ENCODE assay signal across 8 cellular contexts in the genomic region with DNA sequence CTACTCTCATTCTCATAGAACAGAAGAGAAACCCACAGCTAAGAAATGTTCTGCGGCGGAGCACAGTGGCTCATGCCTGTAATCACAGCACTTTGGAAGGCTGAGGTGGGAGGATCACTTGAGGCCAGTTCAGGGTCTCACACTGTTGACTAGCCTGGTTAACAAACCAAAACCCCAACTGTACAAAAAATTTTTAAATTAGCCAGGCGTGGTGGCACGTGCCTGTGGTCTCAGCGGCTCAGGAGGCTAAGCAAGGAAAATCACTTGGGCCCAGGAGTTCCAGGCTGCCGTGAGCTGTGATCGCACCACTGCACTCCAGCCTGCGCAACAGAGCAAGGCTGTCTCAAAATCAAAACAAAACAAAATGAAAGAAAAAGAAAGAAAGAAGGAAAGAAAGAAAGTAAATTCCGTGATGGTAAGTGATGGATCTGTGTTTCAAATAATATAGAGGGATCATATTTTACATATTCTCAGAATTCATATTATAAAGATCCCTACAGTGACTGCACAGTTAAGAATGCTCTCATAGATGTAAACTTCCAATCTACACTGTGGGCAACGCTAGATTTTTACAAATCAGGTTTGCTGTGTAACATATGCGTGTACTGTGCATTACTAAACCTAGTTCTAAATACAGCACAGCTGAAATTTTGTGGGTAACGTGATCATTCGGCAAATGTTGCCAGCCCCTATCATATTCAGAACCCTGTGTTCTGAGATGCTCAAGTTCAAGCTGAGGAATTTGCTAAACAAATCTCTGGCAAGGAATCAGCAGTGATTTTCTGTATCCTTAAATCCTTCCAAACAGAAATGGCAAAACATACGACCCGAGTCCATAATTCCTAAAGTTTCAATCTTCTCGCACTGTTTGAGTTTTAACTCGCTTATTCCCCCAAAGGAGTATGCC. TPM values are rescaled to one million over a fixed set of nuclear protein-coding genes. Genes with fewer than 3 reads are reported as not detected.
DNase-seq lines count a peak whose midpoint lies in the region; ATAC-seq and TF ChIP-seq lines count a peak whose summit lies in the region.

No MANE protein-coding gene starts in this region.

- H3K9me3 Mint-ChIP-seq in T-cell, result no peaks in the 10 kb centered on the region
- H3K9me3 Mint-ChIP-seq in stimulated activated effector memory CD8-positive, alpha-beta T cell treated with anti-CD3 and anti-CD28 coated beads, Interleukin-12 subunit alpha, Interleukin-12 subunit beta, amount 100 ng/mL, for 72 hours, result no peaks in the 10 kb centered on the region

- H3K27me3 ChIP-seq in heart right ventricle, result no peaks in the 10 kb centered on the region
- no peaks in the 10 kb centered on the region for H3K27me3 ChIP-seq in left ventricle myocardium inferior (ENCODE audit: low read depth)

- H3K4me1 ChIP-seq in heart right ventricle (peaks cover 0 to 47% (median 29%) of the 10 kb centered on the region in 9 donors), left ventricle myocardium inferior (peaks cover 49% of the 10 kb centered on the region)

- ATAC-seq in heart right ventricle (peak in 1 of 8 donors; percentile 52), T-cell (replicated peaks in 1 of 4) (no peak)
- ATAC-seq in stimulated activated effector memory CD8-positive, alpha-beta T cell treated with anti-CD3 and anti-CD28 coated beads, Interleukin-12 subunit alpha, Interleukin-12 subunit beta, amount 100 ng/mL, for 72 hours, result no peak

- peaks cover 5 to 10% of the 10 kb centered on the region in 2 donors for H3K27me3 Mint-ChIP-seq in T-cell

- peak overlapping the region; percentile 23 to 97 (median 89) for H3K4me3 ChIP-seq in heart right ventricle
- peak overlapping the region; percentile 98 for H3K4me3 ChIP-seq in left ventricle myocardium inferior

- no peak for DNase-seq in heart right ventricle
- DNase-seq in cardiac septum (ENCODE audit: low spot score), result no peak
- no peak for DNase-seq in T-cell
- DNase-seq in left ventricle myocardium inferior, result no peak
- no peak for DNase-seq in stimulated activated effector memory CD8-positive, alpha-beta T cell treated with anti-CD3 and anti-CD28 coated beads, Interleukin-12 subunit alpha, Interleukin-12 subunit beta, amount 100 ng/mL, for 72 hours (ENCODE audit: low spot score in 2 of 2)
- no peak for DNase-seq in NCI-H2171 treated with DMSO at 0.1 percent for 48 hours (lab: John Stamatoyannopoulos, UW)
- DNase-seq in NCI-H1048 (lab: John Stamatoyannopoulos, UW), result no peak
- no peak for DNase-seq in HPDE6-E6E7 (ENCODE audit: extremely low spot score)

- H3K27ac ChIP-seq in heart right ventricle (peak overlapping the region; percentile 70 to 88 (median 78)), left ventricle myocardium inferior (replicated peaks) (peak overlapping the region; percentile 88)

- H3K36me3 ChIP-seq in heart right ventricle (peaks cover 0 to 8% (median 0%) of the 10 kb centered on the region in 9 donors), left ventricle myocardium inferior (no peaks in the 10 kb centered on the region)

- intact Hi-C loops in heart right ventricle (cut with DNase I), result loop anchor here in 1 of 10 donors (5.0 to 10.0 kb wide), 2 partner anchors 46 to 83 kb away; no protein-coding TSS in a partner anchor
- intact Hi-C loops in cardiac septum (cut with DNase I), result loop anchor here (5.0 kb wide), 1 partner anchor 46 kb away; no protein-coding TSS in a partner anchor
- intact Hi-C loops in left ventricle myocardium inferior (cut with micrococcal nuclease), result no loop called here

- H3K36me3 Mint-ChIP-seq in T-cell, result no peaks in the 10 kb centered on the region
- peaks cover 19% of the 10 kb centered on the region for H3K36me3 Mint-ChIP-seq in stimulated activated effector memory CD8-positive, alpha-beta T cell treated with anti-CD3 and anti-CD28 coated beads, Interleukin-12 subunit alpha, Interleukin-12 subunit beta, amount 100 ng/mL, for 72 hours

- H3K4me1 Mint-ChIP-seq in T-cell, result peaks cover 45 to 53% (median 53%) of the 10 kb centered on the region in 3 donors
- H3K4me1 Mint-ChIP-seq in stimulated activated effector memory CD8-positive, alpha-beta T cell treated with anti-CD3 and anti-CD28 coated beads, Interleukin-12 subunit alpha, Interleukin-12 subunit beta, amount 100 ng/mL, for 72 hours, result peaks cover 43% of the 10 kb centered on the region

- CTCF ChIA-PET in T-cell (lab: Charles Lee), result interaction anchor here in 1 of 2 donors (1.0 kb wide), 1 partner anchor 15 kb away, joined by 4 read pairs; no protein-coding TSS in a partner anchor

- H3K9me3 ChIP-seq in heart right ventricle (no peaks in the 10 kb centered on the region), left ventricle myocardium inferior (replicated peaks) (no peaks in the 10 kb centered on the region)

- 72 to 76% methylated on average over 17 of the region's 17 CpGs for WGBS in heart right ventricle, 2 donors

- peak overlapping the region; percentile 87 to 88 for H3K27ac Mint-ChIP-seq in T-cell
- peak overlapping the region; percentile 92 for H3K27ac Mint-ChIP-seq in stimulated activated effector memory CD8-positive, alpha-beta T cell treated with anti-CD3 and anti-CD28 coated beads, Interleukin-12 subunit alpha, Interleukin-12 subunit beta, amount 100 ng/mL, for 72 hours

- TF ChIP-seq CTCF in heart right ventricle (IDR thresholded peaks at IDR 0.05) (no peak), left ventricle myocardium inferior (IDR thresholded peaks at IDR 0.05; ENCODE audit: borderline replicate concordance) (no peak)

- peak overlapping the region; percentile 86 to 92 (median 90) for H3K4me3 Mint-ChIP-seq in T-cell
- H3K4me3 Mint-ChIP-seq in stimulated activated effector memory CD8-positive, alpha-beta T cell treated with anti-CD3 and anti-CD28 coated beads, Interleukin-12 subunit alpha, Interleukin-12 subunit beta, amount 100 ng/mL, for 72 hours, result peak overlapping the region; percentile 85

- POLR2A ChIA-PET in T-cell (lab: Charles Lee), result no interaction called here

RNA-seq across cellular contexts. Expression of a gene that starts 1.2 kb away (rescaled TPM):
- total RNA-seq in heart right ventricle, result 100 to 1,000 TPM in 8 of 10 donors, 10 to 100 TPM in 2; 90.1 to 121 (median 106) TPM
- 10 to 100 TPM; 40.8 to 52.9 TPM for polyA plus RNA-seq in heart right ventricle
- total RNA-seq in cardiac septum, result 86.8 TPM
- total RNA-seq in T-cell, result 10 to 100 TPM; 15.8 to 21.4 (median 17.5) TPM
- total RNA-seq in left ventricle myocardium inferior, result 103 TPM
